Comparison of ENCODE assay signal across 9 cellular contexts in the genomic region with DNA sequence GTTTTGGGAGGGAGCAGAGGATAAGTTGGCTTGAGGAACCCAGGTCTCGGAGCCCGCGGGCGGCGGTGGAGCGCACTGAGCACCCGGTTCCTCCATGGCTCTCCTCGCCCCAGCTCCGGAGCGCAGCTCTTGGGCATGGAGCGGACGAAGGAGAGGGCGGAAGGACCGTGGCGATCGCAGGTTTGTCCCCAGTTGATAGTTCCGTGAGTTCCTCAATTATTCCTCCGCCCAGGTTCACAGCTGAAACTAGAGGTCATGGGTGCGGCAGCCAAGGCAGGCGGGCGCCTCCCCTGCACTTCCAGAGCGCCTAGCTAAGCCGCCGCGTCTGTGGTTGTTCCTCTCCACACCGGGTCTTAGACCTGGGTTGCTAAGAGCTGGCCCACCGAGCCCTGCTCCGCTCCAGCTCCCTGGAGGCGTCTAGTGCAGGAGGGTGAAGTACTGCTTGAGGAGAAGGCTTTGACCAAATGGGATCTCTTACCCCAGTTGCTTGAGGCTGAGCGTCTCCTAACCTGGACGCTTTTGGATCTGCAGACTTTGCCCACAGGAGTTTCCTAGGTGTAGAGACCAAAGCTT. TPM values are rescaled to one million over a fixed set of nuclear protein-coding genes. Genes with fewer than 3 reads are reported as not detected.
A peak's percentile ranks its signal among the peaks of the same experiment; 100 is the strongest.
DNase-seq lines count a peak whose midpoint lies in the region; ATAC-seq and TF ChIP-seq lines count a peak whose summit lies in the region.
"Had no signal": no experiment of that assay in that cellular context is flagged by ENCODE, and none has a peak within 500 bp of the region (broad histone marks: within the 10 kb centered on the region; RNA-seq: fewer than 3 reads in every experiment).

Gene HTR1B (minus strand): TSS at position 184 of the 573 bp plus-strand sequence. CDS start 88 bp downstream, at position 96.

- H3K27me3 ChIP-seq in iPS-15b (ENCODE audit: control insufficient read depth, insufficient read depth, low read length), result peaks cover 61% of the 10 kb centered on the region
- H3K27me3 ChIP-seq in skeletal muscle satellite cell (ENCODE audit: control insufficient read depth, insufficient read depth, low read length), result peaks cover 34% of the 10 kb centered on the region

- H3K4me1 ChIP-seq in HEK293 (ENCODE audit: control insufficient read depth, insufficient read depth, low read length) (no peaks in the 10 kb centered on the region), iPS-15b (ENCODE audit: control insufficient read depth, insufficient read depth, low read length) (peaks cover 3% of the 10 kb centered on the region), skeletal muscle satellite cell (ENCODE audit: control insufficient read depth, insufficient read depth, low read length) (peaks cover 32% of the 10 kb centered on the region)

- no peak for TF ChIP-seq CTCF in HEK293 (tag by site-specific recombination; IDR thresholded peaks at IDR 0.05)

- peaks cover 4% of the 10 kb centered on the region for H3K9me3 Mint-ChIP-seq in activated naive CD8-positive, alpha-beta T cell treated with anti-CD3 and anti-CD28 coated beads, Interleukin-2, amount 10 ng/mL, durations not matched to agents 7 days and 5 days

- H3K9me3 ChIP-seq in HEK293 (ENCODE audit: control insufficient read depth, insufficient read depth, low read depth, low read length) (no peaks in the 10 kb centered on the region), iPS-15b (ENCODE audit: control insufficient read depth, insufficient read depth, low read length) (no peaks in the 10 kb centered on the region), skeletal muscle satellite cell (replicated peaks; ENCODE audit: low read length) (no peaks in the 10 kb centered on the region)

- POLR2A ChIA-PET in HEK293 (lab: Yijun Ruan, JAX), result no interaction called here
- POLR2A ChIA-PET in activated naive CD8-positive, alpha-beta T cell treated with anti-CD3 and anti-CD28 coated beads, Interleukin-2, amount 10 ng/mL, durations not matched to agents 7 days and 5 days (lab: Charles Lee), result no interaction called here

- ATAC-seq in activated naive CD8-positive, alpha-beta T cell treated with anti-CD3 and anti-CD28 coated beads, Interleukin-2, amount 10 ng/mL, durations not matched to agents 7 days and 5 days (ENCODE audit: low read depth), result no peak

- CTCF ChIA-PET in HEK293 (lab: Yijun Ruan, JAX), result interaction anchor here (0.8 to 1.5 kb wide), 2 partner anchors 1531 to 1570 kb away, joined by 6 read pairs; no protein-coding TSS in a partner anchor

- H3K27me3 Mint-ChIP-seq in activated naive CD8-positive, alpha-beta T cell treated with anti-CD3 and anti-CD28 coated beads, Interleukin-2, amount 10 ng/mL, durations not matched to agents 7 days and 5 days, result peaks cover 60% of the 10 kb centered on the region

- no peaks in the 10 kb centered on the region for H3K36me3 ChIP-seq in HEK293 (ENCODE audit: control insufficient read depth in 2 of 2, insufficient read depth in 1 of 2, low read length in 2 of 2)
- no peaks in the 10 kb centered on the region for H3K36me3 ChIP-seq in iPS-15b (ENCODE audit: control insufficient read depth, insufficient read depth, low read length)
- no peaks in the 10 kb centered on the region for H3K36me3 ChIP-seq in skeletal muscle satellite cell (ENCODE audit: insufficient read depth, low read length)

- peak within 1 kb of the TSS; percentile 68 for H3K4me3 Mint-ChIP-seq in activated naive CD8-positive, alpha-beta T cell treated with anti-CD3 and anti-CD28 coated beads, Interleukin-2, amount 10 ng/mL, durations not matched to agents 7 days and 5 days

- no peak within 1 kb of the TSS; the same call in 1 of the 2 replicates for H3K27ac ChIP-seq in HEK293 (ENCODE audit: extremely low read depth, low read depth, low read length)
- H3K27ac ChIP-seq: VCaP had no signal

- peak within 1 kb of the TSS; percentile 47 for H3K4me3 ChIP-seq in HEK293 (ENCODE audit: low read depth, low read length)
- H3K4me3 ChIP-seq in iPS-15b (ENCODE audit: low read depth, low read length), result peak within 1 kb of the TSS; percentile 92
- H3K4me3 ChIP-seq in skeletal muscle satellite cell (ENCODE audit: low read length), result peak within 1 kb of the TSS; percentile 71

- H3K36me3 Mint-ChIP-seq in activated naive CD8-positive, alpha-beta T cell treated with anti-CD3 and anti-CD28 coated beads, Interleukin-2, amount 10 ng/mL, durations not matched to agents 7 days and 5 days, result peaks cover 5% of the 10 kb centered on the region

- DNase-seq in activated naive CD8-positive, alpha-beta T cell treated with anti-CD3 and anti-CD28 coated beads, Interleukin-2, amount 10 ng/mL, durations not matched to agents 7 days and 5 days, result no peak
- no peak for DNase-seq in Ammon's horn (ENCODE audit: low spot score)
- DNase-seq in H4 (ENCODE audit: low spot score), result no peak
- no peak for DNase-seq in stimulated activated CD8-positive, alpha-beta memory T cell treated with anti-CD3 and anti-CD28 coated beads, Interleukin-4, amount 100 ng/mL, for 48 hours
- DNase-seq in NCI-H524 (lab: John Stamatoyannopoulos, UW), result no peak

- peak within 1 kb of the TSS; percentile 85 for H3K4me2 ChIP-seq in skeletal muscle satellite cell (ENCODE audit: low read length)

- H3K9ac ChIP-seq in iPS-15b (ENCODE audit: low read depth, low read length), result no peak within 1 kb of the TSS
- peak within 1 kb of the TSS; percentile 31 for H3K9ac ChIP-seq in skeletal muscle satellite cell (ENCODE audit: low read depth, low read length)

- no peak within 1 kb of the TSS for H3K27ac Mint-ChIP-seq in activated naive CD8-positive, alpha-beta T cell treated with anti-CD3 and anti-CD28 coated beads, Interleukin-2, amount 10 ng/mL, durations not matched to agents 7 days and 5 days

- H3K4me1 Mint-ChIP-seq in activated naive CD8-positive, alpha-beta T cell treated with anti-CD3 and anti-CD28 coated beads, Interleukin-2, amount 10 ng/mL, durations not matched to agents 7 days and 5 days, result peaks cover 8% of the 10 kb centered on the region

TF ChIP-seq in HEK293, 187 proteins besides CTCF, POLR2A, EP300 and RAD21:
- TF ChIP-seq ZBTB11 (tag by site-specific recombination; conservative IDR thresholded peaks at IDR 0.05; ENCODE audit: low read depth) (peak; percentile 75), KLF8 (tag by site-specific recombination; IDR thresholded peaks at IDR 0.05) (0 out of 2 replicates have a peak, but pooled peaks have one; percentile 13), ZNF335 (tag by site-specific recombination; conservative IDR thresholded peaks at IDR 0.05) (peak; percentile 33), KLF1 (tag by site-specific recombination; IDR thresholded peaks at IDR 0.05) (0 out of 2 replicates have a peak, but pooled peaks have one; percentile 48), ZNF544 (tag by site-specific recombination; IDR thresholded peaks at IDR 0.05) (no peak), ZNF707 (tag by site-specific recombination; IDR thresholded peaks at IDR 0.05) (no peak), ZNF600 (tag by site-specific recombination; IDR thresholded peaks at IDR 0.05) (peak; percentile 32; the same call in 1 of the 2 replicates)
- TF ChIP-seq, protein P1, sequence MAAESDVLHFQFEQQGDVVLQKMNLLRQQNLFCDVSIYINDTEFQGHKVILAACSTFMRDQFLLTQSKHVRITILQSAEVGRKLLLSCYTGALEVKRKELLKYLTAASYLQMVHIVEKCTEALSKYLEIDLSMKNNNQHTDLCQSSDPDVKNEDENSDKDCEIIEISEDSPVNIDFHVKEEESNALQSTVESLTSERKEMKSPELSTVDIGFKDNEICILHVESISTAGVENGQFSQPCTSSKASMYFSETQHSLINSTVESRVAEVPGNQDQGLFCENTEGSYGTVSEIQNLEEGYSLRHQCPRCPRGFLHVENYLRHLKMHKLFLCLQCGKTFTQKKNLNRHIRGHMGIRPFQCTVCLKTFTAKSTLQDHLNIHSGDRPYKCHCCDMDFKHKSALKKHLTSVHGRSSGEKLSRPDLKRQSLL (tag by site-specific recombination; IDR thresholded peaks at IDR 0.05), result peak; percentile 83

RNA-seq across cellular contexts. Expression of gene HTR1B, which starts in this region (rescaled TPM):
- not detected for total RNA-seq in activated naive CD8-positive, alpha-beta T cell treated with anti-CD3 and anti-CD28 coated beads, Interleukin-2, amount 10 ng/mL, durations not matched to agents 7 days and 5 days
- under 0.01 and 0.25 TPM in 2 replicates for total RNA-seq in skeletal muscle satellite cell (2012; rRNA removed)
- not detected in 2 replicates for total RNA-seq in H4 (2014; rRNA removed; shearing (Covaris generic))
